In the genomic region with DNA sequence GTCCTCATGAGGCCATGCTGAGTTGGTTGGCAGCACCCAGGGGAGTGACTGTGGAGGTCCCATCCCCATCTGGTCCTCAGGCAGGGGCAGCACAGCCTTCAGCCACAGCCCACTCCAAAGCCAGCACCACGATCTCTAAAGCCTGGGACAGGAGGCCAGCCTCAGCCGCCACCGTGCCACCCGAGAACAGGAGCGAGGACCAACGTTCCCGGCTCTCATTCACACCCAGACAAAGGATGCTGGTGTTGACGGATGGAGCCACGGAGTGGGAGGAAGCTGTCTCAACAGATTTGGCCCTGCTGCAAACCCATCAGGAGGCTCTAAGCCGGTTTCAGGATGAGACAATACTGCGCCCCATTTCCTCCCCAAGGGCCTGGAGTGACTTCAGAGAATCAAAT, we compare ENCODE assay signal across 23 cellular contexts.
"Had no signal": no experiment of that assay in that cellular context is flagged by ENCODE, and none has a peak within 500 bp of the region (broad histone marks: within the 10 kb centered on the region; RNA-seq: fewer than 3 reads in every experiment).

No MANE protein-coding gene starts in this region.

- H3K9me3 ChIP-seq: body of pancreas, left lung, neutrophil, pancreas had no signal

- H3K27me3 ChIP-seq: foreskin keratinocyte had no signal

- H3K36me3 Mint-ChIP-seq: activated naive CD4-positive, alpha-beta T cell treated with anti-CD3 and anti-CD28 coated beads, Interleukin-2, amount 50 U/mL, for 24 hours; mesothelial cell of epicardium; naive thymus-derived CD8-positive, alpha-beta T cell; stimulated activated effector memory CD8-positive, alpha-beta T cell treated with anti-CD3 and anti-CD28 coated beads, Interleukin-12 subunit alpha, Interleukin-12 subunit beta, amount 100 ng/mL, for 72 hours had no signal

- H3K4me1 ChIP-seq: foreskin keratinocyte, left lung, pancreas had no signal

- H3K27ac ChIP-seq: body of pancreas, cardiac muscle cell, foreskin keratinocyte, left lung, neutrophil, pancreas, skin epidermis had no signal

- H3K9me3 Mint-ChIP-seq: activated CD4-positive, alpha-beta memory T cell treated with anti-CD3 and anti-CD28 coated beads, Interleukin-2, amount 10 ng/mL, durations not matched to agents 7 days and 5 days; activated CD4-positive, alpha-beta T cell treated with anti-CD3 and anti-CD28 coated beads, Interleukin-2, amount 10 ng/mL, durations not matched to agents 24 days and 14 days; activated naive CD4-positive, alpha-beta T cell treated with anti-CD3 and anti-CD28 coated beads, Interleukin-2, amount 50 U/mL, for 24 hours; activated T-cell treated with anti-CD3 and anti-CD28 coated beads, Interleukin-2, amount 50 U/mL, for 72 hours; dendritic cell treated with granulocyte-macrophage colony-stimulating factor and Interleukin-4, amounts not matched to agents 40 ng/mL and 50 ng/mL, for 4 days; mesothelial cell of epicardium; naive thymus-derived CD8-positive, alpha-beta T cell; stimulated activated effector memory CD8-positive, alpha-beta T cell treated with anti-CD3 and anti-CD28 coated beads, Interleukin-12 subunit alpha, Interleukin-12 subunit beta, amount 100 ng/mL, for 72 hours had no signal

- DNase-seq: activated CD4-positive, alpha-beta memory T cell treated with anti-CD3 and anti-CD28 coated beads, Interleukin-2, amount 10 ng/mL, durations not matched to agents 7 days and 5 days; activated CD4-positive, alpha-beta T cell treated with anti-CD3 and anti-CD28 coated beads, Interleukin-2, amount 10 ng/mL, durations not matched to agents 24 days and 14 days; activated T-cell treated with anti-CD3 and anti-CD28 coated beads, Interleukin-2, amount 50 U/mL, for 72 hours; anterior cingulate cortex; body of pancreas; effector CD8-positive, alpha-beta T cell; foreskin keratinocyte; right cardiac atrium; stimulated activated CD4-positive, alpha-beta T cell treated with anti-CD3 and anti-CD28 coated beads, Interleukin-2, amount 100 ng/mL, for 24 hours; SW 1271; T-helper 17 cell; trophoblast cell had no signal

- H3K4me1 Mint-ChIP-seq: activated CD4-positive, alpha-beta memory T cell treated with anti-CD3 and anti-CD28 coated beads, Interleukin-2, amount 10 ng/mL, durations not matched to agents 7 days and 5 days; activated CD4-positive, alpha-beta T cell treated with anti-CD3 and anti-CD28 coated beads, Interleukin-2, amount 10 ng/mL, durations not matched to agents 24 days and 14 days; activated naive CD4-positive, alpha-beta T cell treated with anti-CD3 and anti-CD28 coated beads, Interleukin-2, amount 50 U/mL, for 24 hours; mesothelial cell of epicardium; stimulated activated effector memory CD8-positive, alpha-beta T cell treated with anti-CD3 and anti-CD28 coated beads, Interleukin-12 subunit alpha, Interleukin-12 subunit beta, amount 100 ng/mL, for 72 hours had no signal

- ATAC-seq: activated CD4-positive, CD25-positive, alpha-beta regulatory T cell treated with anti-CD3 and anti-CD28 coated beads, Interleukin-2, amount 50 U/mL, for 24 hours; activated T-cell treated with anti-CD3 and anti-CD28 coated beads, Interleukin-2, amount 50 U/mL, for 72 hours; body of pancreas; foreskin keratinocyte; left lung; naive thymus-derived CD8-positive, alpha-beta T cell; pancreas; right cardiac atrium; stimulated activated effector memory CD8-positive, alpha-beta T cell treated with anti-CD3 and anti-CD28 coated beads, Interleukin-12 subunit alpha, Interleukin-12 subunit beta, amount 100 ng/mL, for 72 hours; T-helper 17 cell had no signal

- H3K4me3 ChIP-seq: body of pancreas, cardiac muscle cell, left lung, pancreas, skin epidermis had no signal

- H3K27ac Mint-ChIP-seq: activated CD4-positive, alpha-beta memory T cell treated with anti-CD3 and anti-CD28 coated beads, Interleukin-2, amount 10 ng/mL, durations not matched to agents 7 days and 5 days; activated CD4-positive, alpha-beta T cell treated with anti-CD3 and anti-CD28 coated beads, Interleukin-2, amount 10 ng/mL, durations not matched to agents 24 days and 14 days; activated naive CD4-positive, alpha-beta T cell treated with anti-CD3 and anti-CD28 coated beads, Interleukin-2, amount 50 U/mL, for 24 hours; activated T-cell treated with anti-CD3 and anti-CD28 coated beads, Interleukin-2, amount 50 U/mL, for 72 hours; dendritic cell treated with granulocyte-macrophage colony-stimulating factor and Interleukin-4, amounts not matched to agents 40 ng/mL and 50 ng/mL, for 4 days; mesothelial cell of epicardium; naive thymus-derived CD8-positive, alpha-beta T cell; stimulated activated effector memory CD8-positive, alpha-beta T cell treated with anti-CD3 and anti-CD28 coated beads, Interleukin-12 subunit alpha, Interleukin-12 subunit beta, amount 100 ng/mL, for 72 hours; T-helper 17 cell had no signal

- H3K36me3 ChIP-seq: cardiac muscle cell, left lung, neutrophil, pancreas had no signal

- H3K4me3 Mint-ChIP-seq: activated CD4-positive, alpha-beta memory T cell treated with anti-CD3 and anti-CD28 coated beads, Interleukin-2, amount 10 ng/mL, durations not matched to agents 7 days and 5 days; activated CD4-positive, alpha-beta T cell treated with anti-CD3 and anti-CD28 coated beads, Interleukin-2, amount 10 ng/mL, durations not matched to agents 24 days and 14 days; activated naive CD4-positive, alpha-beta T cell treated with anti-CD3 and anti-CD28 coated beads, Interleukin-2, amount 50 U/mL, for 24 hours; activated T-cell treated with anti-CD3 and anti-CD28 coated beads, Interleukin-2, amount 50 U/mL, for 72 hours; dendritic cell treated with granulocyte-macrophage colony-stimulating factor and Interleukin-4, amounts not matched to agents 40 ng/mL and 50 ng/mL, for 4 days; mesothelial cell of epicardium; naive thymus-derived CD8-positive, alpha-beta T cell; stimulated activated effector memory CD8-positive, alpha-beta T cell treated with anti-CD3 and anti-CD28 coated beads, Interleukin-12 subunit alpha, Interleukin-12 subunit beta, amount 100 ng/mL, for 72 hours; T-helper 17 cell had no signal
